Comparison of ENCODE assay signal across 1 cellular context in the genomic region with DNA sequence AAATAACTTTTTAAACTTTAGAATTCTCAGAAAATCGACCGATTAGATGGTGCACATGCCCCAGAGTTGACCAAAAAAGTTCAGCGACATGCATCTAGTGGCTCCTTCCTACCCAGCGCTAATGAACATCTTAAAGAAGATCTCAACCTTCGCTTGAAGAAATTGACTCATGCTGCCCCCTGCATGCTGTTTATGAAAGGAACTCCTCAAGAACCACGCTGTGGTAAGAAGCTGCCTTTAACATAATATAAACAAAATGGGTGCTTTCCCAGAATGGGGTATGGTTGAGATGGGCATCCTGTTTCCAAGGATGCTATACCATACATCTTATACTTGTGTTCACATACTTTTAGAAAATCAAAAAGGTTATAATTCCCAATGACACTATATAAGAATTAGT.
TF ChIP-seq lines count a peak whose summit lies in the region.

No MANE protein-coding gene starts in this region.

TF ChIP-seq in SK-N-SH, 30 proteins besides CTCF, POLR2A, EP300 and RAD21 (continued from another document):
- TF ChIP-seq, protein P1, sequence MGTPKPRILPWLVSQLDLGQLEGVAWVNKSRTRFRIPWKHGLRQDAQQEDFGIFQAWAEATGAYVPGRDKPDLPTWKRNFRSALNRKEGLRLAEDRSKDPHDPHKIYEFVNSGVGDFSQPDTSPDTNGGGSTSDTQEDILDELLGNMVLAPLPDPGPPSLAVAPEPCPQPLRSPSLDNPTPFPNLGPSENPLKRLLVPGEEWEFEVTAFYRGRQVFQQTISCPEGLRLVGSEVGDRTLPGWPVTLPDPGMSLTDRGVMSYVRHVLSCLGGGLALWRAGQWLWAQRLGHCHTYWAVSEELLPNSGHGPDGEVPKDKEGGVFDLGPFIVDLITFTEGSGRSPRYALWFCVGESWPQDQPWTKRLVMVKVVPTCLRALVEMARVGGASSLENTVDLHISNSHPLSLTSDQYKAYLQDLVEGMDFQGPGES (IDR thresholded peaks at IDR 0.05; ENCODE audit: low read depth, low read length), result no peak
- TF ChIP-seq RCOR1 (IDR thresholded peaks at IDR 0.05; ENCODE audit: low read length) (no peak), GABPA (IDR thresholded peaks at IDR 0.05; ENCODE audit: low read depth) (no peak), SIN3A (IDR thresholded peaks at IDR 0.05; ENCODE audit: borderline replicate concordance, low read depth, low read length) (no peak)
- TF ChIP-seq, protein P2, sequence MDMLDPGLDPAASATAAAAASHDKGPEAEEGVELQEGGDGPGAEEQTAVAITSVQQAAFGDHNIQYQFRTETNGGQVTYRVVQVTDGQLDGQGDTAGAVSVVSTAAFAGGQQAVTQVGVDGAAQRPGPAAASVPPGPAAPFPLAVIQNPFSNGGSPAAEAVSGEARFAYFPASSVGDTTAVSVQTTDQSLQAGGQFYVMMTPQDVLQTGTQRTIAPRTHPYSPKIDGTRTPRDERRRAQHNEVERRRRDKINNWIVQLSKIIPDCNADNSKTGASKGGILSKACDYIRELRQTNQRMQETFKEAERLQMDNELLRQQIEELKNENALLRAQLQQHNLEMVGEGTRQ (IDR thresholded peaks at IDR 0.05; ENCODE audit: borderline replicate concordance, low read depth, low read length), result no peak
- TF ChIP-seq, protein P3, sequence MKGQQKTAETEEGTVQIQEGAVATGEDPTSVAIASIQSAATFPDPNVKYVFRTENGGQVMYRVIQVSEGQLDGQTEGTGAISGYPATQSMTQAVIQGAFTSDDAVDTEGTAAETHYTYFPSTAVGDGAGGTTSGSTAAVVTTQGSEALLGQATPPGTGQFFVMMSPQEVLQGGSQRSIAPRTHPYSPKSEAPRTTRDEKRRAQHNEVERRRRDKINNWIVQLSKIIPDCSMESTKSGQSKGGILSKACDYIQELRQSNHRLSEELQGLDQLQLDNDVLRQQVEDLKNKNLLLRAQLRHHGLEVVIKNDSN (IDR thresholded peaks at IDR 0.05; ENCODE audit: borderline replicate concordance, low read depth), result no peak
TF ChIP-seq in SK-N-SH: peak in this region for 0.
